ENCODE assay signal across 1 cellular context in the genomic region with DNA sequence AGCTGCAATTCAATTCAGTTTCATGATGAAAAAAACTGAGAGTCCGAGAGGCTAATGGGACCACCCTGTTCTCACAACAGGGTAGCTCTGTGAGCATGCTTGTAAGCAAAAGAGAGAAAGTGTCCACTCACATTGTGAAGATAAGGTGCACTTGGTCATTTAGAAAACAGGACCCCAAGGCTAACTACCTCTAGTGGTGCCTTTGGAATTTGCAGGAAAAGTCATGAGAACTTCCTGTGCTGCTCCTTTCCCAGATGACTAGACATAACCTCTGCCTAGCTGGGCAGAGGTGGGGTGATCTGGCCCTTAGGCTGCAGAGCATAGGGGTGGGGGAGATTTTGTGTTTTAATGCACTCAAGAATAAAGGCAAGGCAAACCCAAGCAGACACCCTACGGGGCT.
TF ChIP-seq lines count a peak whose summit lies in the region.

No MANE protein-coding gene starts in this region.

TF ChIP-seq in HepG2, 621 proteins besides CTCF, POLR2A, EP300 and RAD21 (continued from another document):
- no peak for TF ChIP-seq ZNF501 (CRISPR knock-in tag; IDR thresholded peaks at IDR 0.05)
